In the genomic region with DNA sequence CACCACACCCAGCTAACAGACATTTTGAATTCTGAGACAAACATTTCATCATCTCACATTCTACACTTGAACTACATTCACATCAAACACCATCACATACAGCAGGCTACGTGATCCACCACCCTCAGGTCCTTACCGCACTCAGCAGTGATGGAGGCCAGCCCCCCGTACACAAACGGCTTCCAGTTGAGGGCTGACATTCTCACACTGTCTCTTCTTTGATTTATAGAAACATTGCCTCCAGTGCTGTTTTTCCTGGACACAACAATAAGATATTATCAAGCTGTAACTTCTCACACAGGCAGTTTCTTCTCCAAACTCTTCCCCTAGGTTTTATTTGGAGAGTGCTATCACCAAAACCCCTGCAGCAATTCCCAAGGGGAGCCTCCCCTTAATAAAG, we compare ENCODE assay signal across 1 cellular context.
TF ChIP-seq lines count a peak whose summit lies in the region.

No MANE protein-coding gene starts in this region.

TF ChIP-seq in GM23338, 12 proteins besides CTCF, POLR2A, EP300 and RAD21:
- TF ChIP-seq, protein P1, sequence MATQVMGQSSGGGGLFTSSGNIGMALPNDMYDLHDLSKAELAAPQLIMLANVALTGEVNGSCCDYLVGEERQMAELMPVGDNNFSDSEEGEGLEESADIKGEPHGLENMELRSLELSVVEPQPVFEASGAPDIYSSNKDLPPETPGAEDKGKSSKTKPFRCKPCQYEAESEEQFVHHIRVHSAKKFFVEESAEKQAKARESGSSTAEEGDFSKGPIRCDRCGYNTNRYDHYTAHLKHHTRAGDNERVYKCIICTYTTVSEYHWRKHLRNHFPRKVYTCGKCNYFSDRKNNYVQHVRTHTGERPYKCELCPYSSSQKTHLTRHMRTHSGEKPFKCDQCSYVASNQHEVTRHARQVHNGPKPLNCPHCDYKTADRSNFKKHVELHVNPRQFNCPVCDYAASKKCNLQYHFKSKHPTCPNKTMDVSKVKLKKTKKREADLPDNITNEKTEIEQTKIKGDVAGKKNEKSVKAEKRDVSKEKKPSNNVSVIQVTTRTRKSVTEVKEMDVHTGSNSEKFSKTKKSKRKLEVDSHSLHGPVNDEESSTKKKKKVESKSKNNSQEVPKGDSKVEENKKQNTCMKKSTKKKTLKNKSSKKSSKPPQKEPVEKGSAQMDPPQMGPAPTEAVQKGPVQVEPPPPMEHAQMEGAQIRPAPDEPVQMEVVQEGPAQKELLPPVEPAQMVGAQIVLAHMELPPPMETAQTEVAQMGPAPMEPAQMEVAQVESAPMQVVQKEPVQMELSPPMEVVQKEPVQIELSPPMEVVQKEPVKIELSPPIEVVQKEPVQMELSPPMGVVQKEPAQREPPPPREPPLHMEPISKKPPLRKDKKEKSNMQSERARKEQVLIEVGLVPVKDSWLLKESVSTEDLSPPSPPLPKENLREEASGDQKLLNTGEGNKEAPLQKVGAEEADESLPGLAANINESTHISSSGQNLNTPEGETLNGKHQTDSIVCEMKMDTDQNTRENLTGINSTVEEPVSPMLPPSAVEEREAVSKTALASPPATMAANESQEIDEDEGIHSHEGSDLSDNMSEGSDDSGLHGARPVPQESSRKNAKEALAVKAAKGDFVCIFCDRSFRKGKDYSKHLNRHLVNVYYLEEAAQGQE (IDR thresholded peaks at IDR 0.05; ENCODE audit: unreplicated experiment) = no peak
- TF ChIP-seq EZH2 (IDR thresholded peaks at IDR 0.05; ENCODE audit: low read depth, unreplicated experiment) (no peak), NANOG (IDR thresholded peaks at IDR 0.05; ENCODE audit: borderline replicate concordance) (no peak), ZNF114 (CRISPR knock-in tag; IDR thresholded peaks at IDR 0.05) (no peak), EZH2phosphoT487 (IDR thresholded peaks at IDR 0.05; ENCODE audit: unreplicated experiment) (no peak), ZNF331 (CRISPR knock-in tag; IDR thresholded peaks at IDR 0.05; ENCODE audit: low read depth) (no peak), STAT1 (IDR thresholded peaks at IDR 0.05; ENCODE audit: unreplicated experiment) (no peak), POLR2AphosphoS5 (IDR thresholded peaks at IDR 0.05; ENCODE audit: low read depth) (no peak), CREB1 (CRISPR knock-in tag; IDR thresholded peaks at IDR 0.05; ENCODE audit: low read depth) (no peak), JUNB (IDR thresholded peaks at IDR 0.05; ENCODE audit: unreplicated experiment) (no peak)
- TF ChIP-seq, protein P2, sequence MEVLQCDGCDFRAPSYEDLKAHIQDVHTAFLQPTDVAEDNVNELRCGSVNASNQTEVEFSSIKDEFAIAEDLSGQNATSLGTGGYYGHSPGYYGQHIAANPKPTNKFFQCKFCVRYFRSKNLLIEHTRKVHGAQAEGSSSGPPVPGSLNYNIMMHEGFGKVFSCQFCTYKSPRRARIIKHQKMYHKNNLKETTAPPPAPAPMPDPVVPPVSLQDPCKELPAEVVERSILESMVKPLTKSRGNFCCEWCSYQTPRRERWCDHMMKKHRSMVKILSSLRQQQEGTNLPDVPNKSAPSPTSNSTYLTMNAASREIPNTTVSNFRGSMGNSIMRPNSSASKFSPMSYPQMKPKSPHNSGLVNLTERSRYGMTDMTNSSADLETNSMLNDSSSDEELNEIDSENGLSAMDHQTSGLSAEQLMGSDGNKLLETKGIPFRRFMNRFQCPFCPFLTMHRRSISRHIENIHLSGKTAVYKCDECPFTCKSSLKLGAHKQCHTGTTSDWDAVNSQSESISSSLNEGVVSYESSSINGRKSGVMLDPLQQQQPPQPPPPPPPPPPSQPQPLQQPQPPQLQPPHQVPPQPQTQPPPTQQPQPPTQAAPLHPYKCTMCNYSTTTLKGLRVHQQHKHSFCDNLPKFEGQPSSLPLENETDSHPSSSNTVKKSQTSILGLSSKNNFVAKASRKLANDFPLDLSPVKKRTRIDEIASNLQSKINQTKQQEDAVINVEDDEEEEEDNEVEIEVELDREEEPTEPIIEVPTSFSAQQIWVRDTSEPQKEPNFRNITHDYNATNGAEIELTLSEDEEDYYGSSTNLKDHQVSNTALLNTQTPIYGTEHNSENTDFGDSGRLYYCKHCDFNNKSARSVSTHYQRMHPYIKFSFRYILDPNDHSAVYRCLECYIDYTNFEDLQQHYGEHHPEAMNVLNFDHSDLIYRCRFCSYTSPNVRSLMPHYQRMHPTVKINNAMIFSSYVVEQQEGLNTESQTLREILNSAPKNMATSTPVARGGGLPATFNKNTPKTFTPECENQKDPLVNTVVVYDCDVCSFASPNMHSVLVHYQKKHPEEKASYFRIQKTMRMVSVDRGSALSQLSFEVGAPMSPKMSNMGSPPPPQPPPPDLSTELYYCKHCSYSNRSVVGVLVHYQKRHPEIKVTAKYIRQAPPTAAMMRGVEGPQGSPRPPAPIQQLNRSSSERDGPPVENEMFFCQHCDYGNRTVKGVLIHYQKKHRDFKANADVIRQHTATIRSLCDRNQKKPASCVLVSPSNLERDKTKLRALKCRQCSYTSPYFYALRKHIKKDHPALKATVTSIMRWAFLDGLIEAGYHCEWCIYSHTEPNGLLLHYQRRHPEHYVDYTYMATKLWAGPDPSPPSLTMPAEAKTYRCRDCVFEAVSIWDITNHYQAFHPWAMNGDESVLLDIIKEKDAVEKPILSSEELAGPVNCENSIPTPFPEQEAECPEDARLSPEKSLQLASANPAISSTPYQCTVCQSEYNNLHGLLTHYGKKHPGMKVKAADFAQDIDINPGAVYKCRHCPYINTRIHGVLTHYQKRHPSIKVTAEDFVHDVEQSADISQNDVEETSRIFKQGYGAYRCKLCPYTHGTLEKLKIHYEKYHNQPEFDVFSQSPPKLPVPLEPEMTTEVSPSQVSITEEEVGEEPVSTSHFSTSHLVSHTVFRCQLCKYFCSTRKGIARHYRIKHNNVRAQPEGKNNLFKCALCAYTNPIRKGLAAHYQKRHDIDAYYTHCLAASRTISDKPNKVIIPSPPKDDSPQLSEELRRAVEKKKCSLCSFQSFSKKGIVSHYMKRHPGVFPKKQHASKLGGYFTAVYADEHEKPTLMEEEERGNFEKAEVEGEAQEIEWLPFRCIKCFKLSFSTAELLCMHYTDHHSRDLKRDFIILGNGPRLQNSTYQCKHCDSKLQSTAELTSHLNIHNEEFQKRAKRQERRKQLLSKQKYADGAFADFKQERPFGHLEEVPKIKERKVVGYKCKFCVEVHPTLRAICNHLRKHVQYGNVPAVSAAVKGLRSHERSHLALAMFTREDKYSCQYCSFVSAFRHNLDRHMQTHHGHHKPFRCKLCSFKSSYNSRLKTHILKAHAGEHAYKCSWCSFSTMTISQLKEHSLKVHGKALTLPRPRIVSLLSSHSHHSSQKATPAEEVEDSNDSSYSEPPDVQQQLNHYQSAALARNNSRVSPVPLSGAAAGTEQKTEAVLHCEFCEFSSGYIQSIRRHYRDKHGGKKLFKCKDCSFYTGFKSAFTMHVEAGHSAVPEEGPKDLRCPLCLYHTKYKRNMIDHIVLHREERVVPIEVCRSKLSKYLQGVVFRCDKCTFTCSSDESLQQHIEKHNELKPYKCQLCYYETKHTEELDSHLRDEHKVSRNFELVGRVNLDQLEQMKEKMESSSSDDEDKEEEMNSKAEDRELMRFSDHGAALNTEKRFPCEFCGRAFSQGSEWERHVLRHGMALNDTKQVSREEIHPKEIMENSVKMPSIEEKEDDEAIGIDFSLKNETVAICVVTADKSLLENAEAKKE (CRISPR knock-in tag; IDR thresholded peaks at IDR 0.05) = no peak
- TF ChIP-seq, protein P3, sequence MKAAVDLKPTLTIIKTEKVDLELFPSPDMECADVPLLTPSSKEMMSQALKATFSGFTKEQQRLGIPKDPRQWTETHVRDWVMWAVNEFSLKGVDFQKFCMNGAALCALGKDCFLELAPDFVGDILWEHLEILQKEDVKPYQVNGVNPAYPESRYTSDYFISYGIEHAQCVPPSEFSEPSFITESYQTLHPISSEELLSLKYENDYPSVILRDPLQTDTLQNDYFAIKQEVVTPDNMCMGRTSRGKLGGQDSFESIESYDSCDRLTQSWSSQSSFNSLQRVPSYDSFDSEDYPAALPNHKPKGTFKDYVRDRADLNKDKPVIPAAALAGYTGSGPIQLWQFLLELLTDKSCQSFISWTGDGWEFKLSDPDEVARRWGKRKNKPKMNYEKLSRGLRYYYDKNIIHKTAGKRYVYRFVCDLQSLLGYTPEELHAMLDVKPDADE (IDR thresholded peaks at IDR 0.05) = no peak
